15 cellular contexts compared by ENCODE assay signal in genomic region chr11:17543574-17544180, GRCh38. TPM values are rescaled to one million over a fixed set of nuclear protein-coding genes. Genes with fewer than 3 reads are reported as not detected.
DNase-seq lines count a peak whose midpoint lies in the region; ATAC-seq, FAIRE-seq and TF ChIP-seq lines count a peak whose summit lies in the region.
"Had no signal": no experiment of that assay in that cellular context is flagged by ENCODE, and none has a peak within 500 bp of the region (broad histone marks: within the 10 kb centered on the region; RNA-seq: fewer than 3 reads in every experiment).

No MANE protein-coding gene starts in this region.

- in situ Hi-C loops in HAP-1 (cut with MboI; ENCODE audit: low sequenced_read_pairs), result no loop called here

- no peak for TF ChIP-seq CTCF in bronchial epithelial cell (IDR thresholded peaks at IDR 0.05; ENCODE audit: insufficient read depth, low read length, severe bottlenecking)
- TF ChIP-seq CTCF in sigmoid colon (IDR thresholded peaks at IDR 0.05), result no peak

- H3K36me3 ChIP-seq in HAP-1 (replicated peaks) (no peaks in the 10 kb centered on the region), bronchial epithelial cell (ENCODE audit: control insufficient read depth, insufficient read depth, low read length) (no peaks in the 10 kb centered on the region), sigmoid colon (no peaks in the 10 kb centered on the region)
- H3K36me3 ChIP-seq: BLaER1 treated with 17β-estradiol and CSF1 and Interleukin-3, amounts not matched to agents 10 nM and 100 nM; brain microvascular endothelial cell; prostate gland had no signal

- peak overlapping the region in 1 of 4 donors; percentile 7 for H3K27ac ChIP-seq in sigmoid colon
- H3K27ac ChIP-seq: BLaER1 treated with 17β-estradiol and CSF1 and Interleukin-3, amounts not matched to agents 10 nM and 100 nM; brain microvascular endothelial cell; prostate gland had no signal

- FAIRE-seq in bronchial epithelial cell (lab: Jason Lieb, UNC), result peak; percentile 77
- FAIRE-seq: GM19239 had no signal

- no peak for TF ChIP-seq POLR2A in sigmoid colon (IDR thresholded peaks at IDR 0.05)

- H3K4me3 ChIP-seq in HAP-1 (peak overlapping the region; percentile 17), bronchial epithelial cell (ENCODE audit: low read depth, low read length) (no peak overlapping the region), sigmoid colon (peak overlapping the region in 3 of 4 donors; percentile 12 to 25 (median 21))
- H3K4me3 ChIP-seq: BLaER1 treated with 17β-estradiol and CSF1 and Interleukin-3, amounts not matched to agents 10 nM and 100 nM; lung; prostate gland had no signal

- H3K9me3 ChIP-seq in HAP-1 (no peaks in the 10 kb centered on the region), sigmoid colon (no peaks in the 10 kb centered on the region)
- H3K9me3 ChIP-seq: prostate gland had no signal

- H3K4me1 ChIP-seq in HAP-1 (no peaks in the 10 kb centered on the region), sigmoid colon (peaks cover 0 to 8% (median 2%) of the 10 kb centered on the region in 4 donors)
- H3K4me1 ChIP-seq: prostate gland had no signal

- DNase-seq in HAP-1 (ENCODE audit: low spot score in 2 of 2), result no peak
- no peak for DNase-seq in bronchial epithelial cell (ENCODE audit: low read depth)
- DNase-seq in left colon, result peak; percentile 32 to 43
- DNase-seq in sigmoid colon, result no peak
- no peak for DNase-seq in putamen (ENCODE audit: low spot score)
- no peak for DNase-seq in D341Med (ENCODE audit: low spot score)
- no peak for DNase-seq in NCI-H226
- DNase-seq: brain microvascular endothelial cell, NCI-H2029 had no signal

- peak; percentile 44 for ATAC-seq in left colon
- no peak for ATAC-seq in HG03196 (IDR thresholded peaks at IDR 0.05; ENCODE audit: unreplicated experiment)
- ATAC-seq: stimulated activated memory B cell treated with anti-CD40 and anti-IgM and Interleukin-4, amounts not matched to agents 10 μg/mL and 1 μg/mL and 100 μg/mL, for 72 hours had no signal

- WGBS in sigmoid colon, 2 donors, result 6 to 34% methylated on average over 17 of the region's 17 CpGs

- H3K27me3 ChIP-seq in HAP-1 (ENCODE audit: low read depth), result no peaks in the 10 kb centered on the region
- H3K27me3 ChIP-seq in bronchial epithelial cell (ENCODE audit: control insufficient read depth, insufficient read depth, low read length), result peaks cover 3% of the 10 kb centered on the region
- H3K27me3 ChIP-seq in sigmoid colon, result peaks cover 0 to 53% (median 14%) of the 10 kb centered on the region in 3 donors
- H3K27me3 ChIP-seq: BLaER1 treated with 17β-estradiol and CSF1 and Interleukin-3, amounts not matched to agents 10 nM and 100 nM had no signal

- no peak for TF ChIP-seq EP300 in sigmoid colon (IDR thresholded peaks at IDR 0.05)

- intact Hi-C loops in left colon (cut with DNase I, micrococcal nuclease), result no loop called here
- intact Hi-C loops in sigmoid colon (cut with DNase I), result no loop called here

RNA-seq across cellular contexts. Expression of gene USH1C, which starts 0.5 kb away (rescaled TPM):
- total RNA-seq in bronchial epithelial cell (not detected in 2 replicates), left colon (100 to 1,000 TPM; 159 to 181 TPM), sigmoid colon (1 to 10 TPM; 1.2 to 2.5 (median 1.6) TPM)
- polyA plus RNA-seq in sigmoid colon, result 100 to 1,000 TPM in 2 of 3 donors, 10 to 100 TPM in 1; 83.3 to 152 (median 114) TPM
- total RNA-seq: prostate gland had no signal

RNA-seq across cellular contexts. Expression of gene OTOG, which starts 3.4 kb away (rescaled TPM):
- total RNA-seq in bronchial epithelial cell (not detected in 2 replicates), left colon (not detected), sigmoid colon (under 1 TPM in 1 of 4 donors, not detected in 3; under 0.01 TPM)
- under 1 TPM in 1 of 3 donors, not detected in 2; under 0.01 TPM for polyA plus RNA-seq in sigmoid colon
- polyA plus RNA-seq: lung had no signal

Comparison
In these comparisons a context has a peak if more than half of its experiments do, and no peak if none do; other contexts are left out.
1. DNase-seq: peak in left colon (2 of 2); none in HAP-1 (0 of 2), bronchial epithelial cell (single experiment), sigmoid colon (single experiment), putamen (single experiment), D341Med (single experiment) and NCI-H226 (single experiment).
2. RNA of gene USH1C, which starts 0.5 kb away (total RNA-seq): 159 to 181 TPM in left colon; 1.2 to 2.5 TPM in sigmoid colon and not detected in bronchial epithelial cell; every median in the first group is over 10 times any median in the second.